In genomic region chr5:68995847-68996204, GRCh38 we compare ENCODE assay signal across 14 cellular contexts.
A peak's percentile ranks its signal among the peaks of the same experiment; 100 is the strongest.
DNase-seq lines count a peak whose midpoint lies in the region; ATAC-seq, FAIRE-seq and TF ChIP-seq lines count a peak whose summit lies in the region.
"Had no signal": no experiment of that assay in that cellular context is flagged by ENCODE, and none has a peak within 500 bp of the region (broad histone marks: within the 10 kb centered on the region; RNA-seq: fewer than 3 reads in every experiment).

No MANE protein-coding gene starts in this region.

- no peak overlapping the region for H3K4me2 ChIP-seq in keratinocyte (ENCODE audit: control insufficient read depth, extremely low read depth, insufficient read depth, low read depth, low read length)
- H3K4me2 ChIP-seq: A549, BLaER1, GM23338 had no signal

- H3K4me3 ChIP-seq in brain microvascular endothelial cell (ENCODE audit: low read depth, low read length) (no peak overlapping the region), keratinocyte (ENCODE audit: control insufficient read depth in 2 of 3, extremely low read depth in 1 of 3, insufficient read depth in 2 of 3, low read depth in 1 of 3, low read length in 3 of 3) (no peak overlapping the region)
- H3K4me3 ChIP-seq: A549, BLaER1, GM23338 had no signal

- H3K9ac ChIP-seq in keratinocyte (ENCODE audit: control insufficient read depth, extremely low read depth, insufficient read depth, low read length): no peak overlapping the region
- H3K9ac ChIP-seq: BLaER1 had no signal

- peak overlapping the region; percentile 3 for H3K27ac Mint-ChIP-seq in activated T-helper 2 cell treated with anti-CD3 and anti-CD28 coated beads, Interferon-gamma antibody, Interleukin-2, Interleukin-4, amounts not matched to agents 10 μg/mL and 5 μg/mL and 100 μg/mL, durations not matched to agents 14 hours and 24 hours and 36 hours
- H3K27ac Mint-ChIP-seq: GM23338 had no signal

- CTCF ChIA-PET in GM10248 (lab: Yijun Ruan, JAX): interaction anchor here (1.0 to 2.7 kb wide), 2 partner anchors 12 to 709 kb away, joined by 3 to 16 read pairs; no protein-coding TSS in a partner anchor

- ATAC-seq in esophagus mucosa (peak; percentile 68), GM19328 (IDR thresholded peaks at IDR 0.05; ENCODE audit: unreplicated experiment) (no peak)
- ATAC-seq: A549, GM23338 had no signal

- peak overlapping the region; percentile 0 for H3K4me3 Mint-ChIP-seq in activated T-helper 2 cell treated with anti-CD3 and anti-CD28 coated beads, Interferon-gamma antibody, Interleukin-2, Interleukin-4, amounts not matched to agents 10 μg/mL and 5 μg/mL and 100 μg/mL, durations not matched to agents 14 hours and 24 hours and 36 hours (ENCODE audit: low read depth)
- H3K4me3 Mint-ChIP-seq: GM23338 had no signal

- peak overlapping the region; percentile 22 for H2AFZ ChIP-seq in keratinocyte (ENCODE audit: control insufficient read depth, low read length)

- no peaks in the 10 kb centered on the region for H3K36me3 ChIP-seq in brain microvascular endothelial cell (replicated peaks)
- H3K36me3 ChIP-seq in keratinocyte (ENCODE audit: control insufficient read depth in 2 of 2, extremely low read depth in 1 of 2, insufficient read depth in 2 of 2, low read length in 2 of 2): no peaks in the 10 kb centered on the region
- H3K36me3 ChIP-seq: BLaER1 had no signal

- no peaks in the 10 kb centered on the region for H4K20me1 ChIP-seq in keratinocyte (ENCODE audit: control insufficient read depth, extremely low read depth, insufficient read depth, low read length)
- H4K20me1 ChIP-seq: BLaER1 had no signal

- H3K9me1 ChIP-seq in keratinocyte (ENCODE audit: control insufficient read depth, extremely low read depth, insufficient read depth, low read length): no peaks in the 10 kb centered on the region

- H3K9me3 ChIP-seq in keratinocyte (ENCODE audit: control insufficient read depth, low read depth, low read length): no peaks in the 10 kb centered on the region
- H3K9me3 ChIP-seq: A549, BLaER1 had no signal

- peaks cover 2% of the 10 kb centered on the region for H3K27me3 Mint-ChIP-seq in activated T-helper 2 cell treated with anti-CD3 and anti-CD28 coated beads, Interferon-gamma antibody, Interleukin-2, Interleukin-4, amounts not matched to agents 10 μg/mL and 5 μg/mL and 100 μg/mL, durations not matched to agents 14 hours and 24 hours and 36 hours (ENCODE audit: low read depth)

- no peaks in the 10 kb centered on the region for H3K79me2 ChIP-seq in keratinocyte (ENCODE audit: control insufficient read depth, insufficient read depth, low read length)

- dilution Hi-C loops in keratinocyte (cut with MboI; ENCODE audit: extremely low pct_ligation_motif_present, low sequenced_read_pairs): no loop called here

- peaks cover 18% of the 10 kb centered on the region for H3K4me1 ChIP-seq in keratinocyte (ENCODE audit: control insufficient read depth, extremely low read depth, insufficient read depth, low read length)
- H3K4me1 ChIP-seq: A549, BLaER1 had no signal

- intact Hi-C loops in activated T-helper 2 cell treated with anti-CD3 and anti-CD28 coated beads, Interferon-gamma antibody, Interleukin-2, Interleukin-4, amounts not matched to agents 10 μg/mL and 5 μg/mL and 100 μg/mL, durations not matched to agents 14 hours and 24 hours and 36 hours (cut with micrococcal nuclease): loop anchor here (2.0 kb wide), 1 partner anchor 105 kb away; no protein-coding TSS in a partner anchor

- peak; percentile 23 for FAIRE-seq in keratinocyte (lab: Jason Lieb, UNC)
- FAIRE-seq: A549, GM18507 had no signal

- H3K27me3 ChIP-seq in brain microvascular endothelial cell (replicated peaks) (no peaks in the 10 kb centered on the region), keratinocyte (ENCODE audit: control insufficient read depth, extremely low read depth, insufficient read depth, low read length) (no peaks in the 10 kb centered on the region)
- H3K27me3 ChIP-seq: BLaER1 had no signal

- in situ Hi-C loops in brain microvascular endothelial cell (cut with HindIII; ENCODE audit: low pct_ligation_motif_present, low sequenced_read_pairs): no loop called here

- POLR2A ChIA-PET in GM10248 (lab: Yijun Ruan, JAX): no interaction called here

- no peak for DNase-seq in activated T-helper 2 cell treated with anti-CD3 and anti-CD28 coated beads, Interferon-gamma antibody, Interleukin-2, Interleukin-4, amounts not matched to agents 10 μg/mL and 5 μg/mL and 100 μg/mL, durations not matched to agents 14 hours and 24 hours and 36 hours (ENCODE audit: low spot score)
- DNase-seq in brain microvascular endothelial cell (no peak), keratinocyte (ENCODE audit: low read depth, low spot score) (no peak), GM10248 (ENCODE audit: extremely low spot score) (no peak), NCI-H2196 (lab: John Stamatoyannopoulos, UW; ENCODE audit: unreplicated experiment) (no peak)
- DNase-seq: DMS53, H7, IMR-90 had no signal

- H3K27ac ChIP-seq in brain microvascular endothelial cell (peak overlapping the region; percentile 38), keratinocyte (ENCODE audit: control insufficient read depth, insufficient read depth, low read length) (peak overlapping the region; percentile 51)
- H3K27ac ChIP-seq: A549, BLaER1 had no signal

- H3K36me3 Mint-ChIP-seq in activated T-helper 2 cell treated with anti-CD3 and anti-CD28 coated beads, Interferon-gamma antibody, Interleukin-2, Interleukin-4, amounts not matched to agents 10 μg/mL and 5 μg/mL and 100 μg/mL, durations not matched to agents 14 hours and 24 hours and 36 hours (ENCODE audit: low read depth): no peaks in the 10 kb centered on the region

- H3K9me3 Mint-ChIP-seq in activated T-helper 2 cell treated with anti-CD3 and anti-CD28 coated beads, Interferon-gamma antibody, Interleukin-2, Interleukin-4, amounts not matched to agents 10 μg/mL and 5 μg/mL and 100 μg/mL, durations not matched to agents 14 hours and 24 hours and 36 hours: no peaks in the 10 kb centered on the region
- H3K9me3 Mint-ChIP-seq: GM23338 had no signal

- TF ChIP-seq CTCF in brain microvascular endothelial cell (IDR thresholded peaks at IDR 0.05; ENCODE audit: low read depth, low read length, missing control alignments) (no peak), keratinocyte (optimal IDR thresholded peaks at IDR 0.05 in 1 of 3, IDR thresholded peaks at IDR 0.05 in 1 of 3, conservative IDR thresholded peaks at IDR 0.05 in 1 of 3; ENCODE audit: extremely low read depth in 1 of 3, insufficient read depth in 2 of 3, low read length in 3 of 3) (no peak), GM10248 (IDR thresholded peaks at IDR 0.05; ENCODE audit: control extremely low read depth, extremely low read depth, low read depth, missing control alignments) (no peak)

- H3K4me1 Mint-ChIP-seq in activated T-helper 2 cell treated with anti-CD3 and anti-CD28 coated beads, Interferon-gamma antibody, Interleukin-2, Interleukin-4, amounts not matched to agents 10 μg/mL and 5 μg/mL and 100 μg/mL, durations not matched to agents 14 hours and 24 hours and 36 hours (ENCODE audit: low read depth): peaks cover 18% of the 10 kb centered on the region
- H3K4me1 Mint-ChIP-seq: GM23338 had no signal
